1 cellular context compared by ENCODE assay signal in the genomic region with DNA sequence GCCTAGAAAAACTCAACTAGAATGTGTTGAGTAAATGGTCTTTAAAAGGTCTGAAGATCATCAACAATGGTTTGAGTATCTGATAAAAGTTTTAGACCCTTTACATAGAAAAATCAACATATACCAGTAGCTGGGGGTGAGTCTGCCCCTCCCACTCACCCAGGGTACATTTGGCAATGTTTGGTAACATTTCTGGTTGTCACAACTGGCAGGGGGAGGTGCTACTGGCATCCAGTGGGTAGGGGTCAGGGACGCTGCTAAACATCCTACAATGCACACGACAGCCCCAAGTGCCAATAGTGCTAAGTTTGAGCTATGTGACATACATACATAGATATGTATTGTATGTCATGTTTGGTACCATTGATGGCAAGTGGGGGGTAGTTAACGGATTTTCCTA.
TF ChIP-seq lines count a peak whose summit lies in the region.

No MANE protein-coding gene starts in this region.

TF ChIP-seq in GM23338, 12 proteins besides CTCF, POLR2A, EP300 and RAD21 (continued from another document):
- TF ChIP-seq, protein P1, sequence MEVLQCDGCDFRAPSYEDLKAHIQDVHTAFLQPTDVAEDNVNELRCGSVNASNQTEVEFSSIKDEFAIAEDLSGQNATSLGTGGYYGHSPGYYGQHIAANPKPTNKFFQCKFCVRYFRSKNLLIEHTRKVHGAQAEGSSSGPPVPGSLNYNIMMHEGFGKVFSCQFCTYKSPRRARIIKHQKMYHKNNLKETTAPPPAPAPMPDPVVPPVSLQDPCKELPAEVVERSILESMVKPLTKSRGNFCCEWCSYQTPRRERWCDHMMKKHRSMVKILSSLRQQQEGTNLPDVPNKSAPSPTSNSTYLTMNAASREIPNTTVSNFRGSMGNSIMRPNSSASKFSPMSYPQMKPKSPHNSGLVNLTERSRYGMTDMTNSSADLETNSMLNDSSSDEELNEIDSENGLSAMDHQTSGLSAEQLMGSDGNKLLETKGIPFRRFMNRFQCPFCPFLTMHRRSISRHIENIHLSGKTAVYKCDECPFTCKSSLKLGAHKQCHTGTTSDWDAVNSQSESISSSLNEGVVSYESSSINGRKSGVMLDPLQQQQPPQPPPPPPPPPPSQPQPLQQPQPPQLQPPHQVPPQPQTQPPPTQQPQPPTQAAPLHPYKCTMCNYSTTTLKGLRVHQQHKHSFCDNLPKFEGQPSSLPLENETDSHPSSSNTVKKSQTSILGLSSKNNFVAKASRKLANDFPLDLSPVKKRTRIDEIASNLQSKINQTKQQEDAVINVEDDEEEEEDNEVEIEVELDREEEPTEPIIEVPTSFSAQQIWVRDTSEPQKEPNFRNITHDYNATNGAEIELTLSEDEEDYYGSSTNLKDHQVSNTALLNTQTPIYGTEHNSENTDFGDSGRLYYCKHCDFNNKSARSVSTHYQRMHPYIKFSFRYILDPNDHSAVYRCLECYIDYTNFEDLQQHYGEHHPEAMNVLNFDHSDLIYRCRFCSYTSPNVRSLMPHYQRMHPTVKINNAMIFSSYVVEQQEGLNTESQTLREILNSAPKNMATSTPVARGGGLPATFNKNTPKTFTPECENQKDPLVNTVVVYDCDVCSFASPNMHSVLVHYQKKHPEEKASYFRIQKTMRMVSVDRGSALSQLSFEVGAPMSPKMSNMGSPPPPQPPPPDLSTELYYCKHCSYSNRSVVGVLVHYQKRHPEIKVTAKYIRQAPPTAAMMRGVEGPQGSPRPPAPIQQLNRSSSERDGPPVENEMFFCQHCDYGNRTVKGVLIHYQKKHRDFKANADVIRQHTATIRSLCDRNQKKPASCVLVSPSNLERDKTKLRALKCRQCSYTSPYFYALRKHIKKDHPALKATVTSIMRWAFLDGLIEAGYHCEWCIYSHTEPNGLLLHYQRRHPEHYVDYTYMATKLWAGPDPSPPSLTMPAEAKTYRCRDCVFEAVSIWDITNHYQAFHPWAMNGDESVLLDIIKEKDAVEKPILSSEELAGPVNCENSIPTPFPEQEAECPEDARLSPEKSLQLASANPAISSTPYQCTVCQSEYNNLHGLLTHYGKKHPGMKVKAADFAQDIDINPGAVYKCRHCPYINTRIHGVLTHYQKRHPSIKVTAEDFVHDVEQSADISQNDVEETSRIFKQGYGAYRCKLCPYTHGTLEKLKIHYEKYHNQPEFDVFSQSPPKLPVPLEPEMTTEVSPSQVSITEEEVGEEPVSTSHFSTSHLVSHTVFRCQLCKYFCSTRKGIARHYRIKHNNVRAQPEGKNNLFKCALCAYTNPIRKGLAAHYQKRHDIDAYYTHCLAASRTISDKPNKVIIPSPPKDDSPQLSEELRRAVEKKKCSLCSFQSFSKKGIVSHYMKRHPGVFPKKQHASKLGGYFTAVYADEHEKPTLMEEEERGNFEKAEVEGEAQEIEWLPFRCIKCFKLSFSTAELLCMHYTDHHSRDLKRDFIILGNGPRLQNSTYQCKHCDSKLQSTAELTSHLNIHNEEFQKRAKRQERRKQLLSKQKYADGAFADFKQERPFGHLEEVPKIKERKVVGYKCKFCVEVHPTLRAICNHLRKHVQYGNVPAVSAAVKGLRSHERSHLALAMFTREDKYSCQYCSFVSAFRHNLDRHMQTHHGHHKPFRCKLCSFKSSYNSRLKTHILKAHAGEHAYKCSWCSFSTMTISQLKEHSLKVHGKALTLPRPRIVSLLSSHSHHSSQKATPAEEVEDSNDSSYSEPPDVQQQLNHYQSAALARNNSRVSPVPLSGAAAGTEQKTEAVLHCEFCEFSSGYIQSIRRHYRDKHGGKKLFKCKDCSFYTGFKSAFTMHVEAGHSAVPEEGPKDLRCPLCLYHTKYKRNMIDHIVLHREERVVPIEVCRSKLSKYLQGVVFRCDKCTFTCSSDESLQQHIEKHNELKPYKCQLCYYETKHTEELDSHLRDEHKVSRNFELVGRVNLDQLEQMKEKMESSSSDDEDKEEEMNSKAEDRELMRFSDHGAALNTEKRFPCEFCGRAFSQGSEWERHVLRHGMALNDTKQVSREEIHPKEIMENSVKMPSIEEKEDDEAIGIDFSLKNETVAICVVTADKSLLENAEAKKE (CRISPR knock-in tag; IDR thresholded peaks at IDR 0.05) = no peak
- TF ChIP-seq ZNF114 (CRISPR knock-in tag; IDR thresholded peaks at IDR 0.05) (no peak), EZH2phosphoT487 (IDR thresholded peaks at IDR 0.05; ENCODE audit: unreplicated experiment) (no peak), EZH2 (IDR thresholded peaks at IDR 0.05; ENCODE audit: low read depth, unreplicated experiment) (no peak), POLR2AphosphoS5 (IDR thresholded peaks at IDR 0.05; ENCODE audit: low read depth) (no peak), NANOG (IDR thresholded peaks at IDR 0.05; ENCODE audit: borderline replicate concordance) (no peak)
- TF ChIP-seq, protein P2, sequence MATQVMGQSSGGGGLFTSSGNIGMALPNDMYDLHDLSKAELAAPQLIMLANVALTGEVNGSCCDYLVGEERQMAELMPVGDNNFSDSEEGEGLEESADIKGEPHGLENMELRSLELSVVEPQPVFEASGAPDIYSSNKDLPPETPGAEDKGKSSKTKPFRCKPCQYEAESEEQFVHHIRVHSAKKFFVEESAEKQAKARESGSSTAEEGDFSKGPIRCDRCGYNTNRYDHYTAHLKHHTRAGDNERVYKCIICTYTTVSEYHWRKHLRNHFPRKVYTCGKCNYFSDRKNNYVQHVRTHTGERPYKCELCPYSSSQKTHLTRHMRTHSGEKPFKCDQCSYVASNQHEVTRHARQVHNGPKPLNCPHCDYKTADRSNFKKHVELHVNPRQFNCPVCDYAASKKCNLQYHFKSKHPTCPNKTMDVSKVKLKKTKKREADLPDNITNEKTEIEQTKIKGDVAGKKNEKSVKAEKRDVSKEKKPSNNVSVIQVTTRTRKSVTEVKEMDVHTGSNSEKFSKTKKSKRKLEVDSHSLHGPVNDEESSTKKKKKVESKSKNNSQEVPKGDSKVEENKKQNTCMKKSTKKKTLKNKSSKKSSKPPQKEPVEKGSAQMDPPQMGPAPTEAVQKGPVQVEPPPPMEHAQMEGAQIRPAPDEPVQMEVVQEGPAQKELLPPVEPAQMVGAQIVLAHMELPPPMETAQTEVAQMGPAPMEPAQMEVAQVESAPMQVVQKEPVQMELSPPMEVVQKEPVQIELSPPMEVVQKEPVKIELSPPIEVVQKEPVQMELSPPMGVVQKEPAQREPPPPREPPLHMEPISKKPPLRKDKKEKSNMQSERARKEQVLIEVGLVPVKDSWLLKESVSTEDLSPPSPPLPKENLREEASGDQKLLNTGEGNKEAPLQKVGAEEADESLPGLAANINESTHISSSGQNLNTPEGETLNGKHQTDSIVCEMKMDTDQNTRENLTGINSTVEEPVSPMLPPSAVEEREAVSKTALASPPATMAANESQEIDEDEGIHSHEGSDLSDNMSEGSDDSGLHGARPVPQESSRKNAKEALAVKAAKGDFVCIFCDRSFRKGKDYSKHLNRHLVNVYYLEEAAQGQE (IDR thresholded peaks at IDR 0.05; ENCODE audit: unreplicated experiment) = no peak
